In the genomic region with DNA sequence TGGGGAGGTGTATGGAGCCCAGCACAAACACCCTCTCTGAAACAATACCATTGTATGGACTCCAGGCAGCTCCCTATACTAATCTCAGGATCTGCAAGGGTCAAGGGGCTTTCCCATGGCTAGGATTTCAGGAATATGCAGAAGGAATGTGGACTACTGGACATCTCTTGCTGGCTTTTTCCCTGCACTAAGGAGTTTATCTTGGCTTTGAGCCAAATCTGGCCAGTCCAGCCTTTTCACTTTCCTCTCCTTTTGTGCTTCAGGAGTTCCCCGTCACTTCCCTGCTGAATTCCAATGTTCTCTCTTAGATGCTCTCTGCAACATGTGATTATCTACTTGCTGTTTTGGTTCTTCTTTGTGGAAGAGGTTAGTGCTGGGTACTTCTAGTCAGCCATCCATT, we compare ENCODE assay signal across 24 cellular contexts.
A peak's percentile ranks its signal among the peaks of the same experiment; 100 is the strongest.
DNase-seq lines count a peak whose midpoint lies in the region; ATAC-seq and TF ChIP-seq lines count a peak whose summit lies in the region.
"Had no signal": no experiment of that assay in that cellular context is flagged by ENCODE, and none has a peak within 500 bp of the region (broad histone marks: within the 10 kb centered on the region; RNA-seq: fewer than 3 reads in every experiment).

No MANE protein-coding gene starts in this region.

- no peak overlapping the region for H3K27ac ChIP-seq in GM23248
- H3K27ac ChIP-seq in lower lobe of right lung = no peak overlapping the region
- H3K27ac ChIP-seq in colonic mucosa = no peak overlapping the region
- no peak overlapping the region for H3K27ac ChIP-seq in vagina
- H3K27ac ChIP-seq: KMS-11, psoas muscle had no signal

- no peaks in the 10 kb centered on the region for H3K9me2 ChIP-seq in GM23248 (ENCODE audit: insufficient read depth)

- H3K27me3 ChIP-seq in GM23248 (replicated peaks; ENCODE audit: insufficient read depth) (no peaks in the 10 kb centered on the region), lower lobe of right lung (ENCODE audit: low read depth) (no peaks in the 10 kb centered on the region), colonic mucosa (no peaks in the 10 kb centered on the region), vagina (no peaks in the 10 kb centered on the region)

- WGBS in GM23248 (ENCODE audit: low coverage in 1 of 2, low lambda C conversion rate in 2 of 2, missing lambda C conversion rate in 2 of 2), 2 experiments = 50 to 59% methylated on average over 1 of the region's 1 CpG

- no peak for ATAC-seq in lower lobe of right lung
- ATAC-seq in natural killer cell treated with Interleukin-12 subunit alpha and Interleukin-12 subunit beta and Interleukin-15 and Interleukin-18, amount 100 ng/mL, for 72 hours = no peak
- ATAC-seq: left cardiac atrium, psoas muscle had no signal

- no peak overlapping the region for H3K4me3 ChIP-seq in GM23248
- H3K4me3 ChIP-seq in lower lobe of right lung = no peak overlapping the region
- no peak overlapping the region for H3K4me3 ChIP-seq in colonic mucosa
- no peak overlapping the region for H3K4me3 ChIP-seq in vagina
- H3K4me3 ChIP-seq: psoas muscle had no signal

- no peaks in the 10 kb centered on the region for H3K9me3 ChIP-seq in GM23248 (ENCODE audit: low read depth)
- no peaks in the 10 kb centered on the region for H3K9me3 ChIP-seq in lower lobe of right lung
- no peaks in the 10 kb centered on the region for H3K9me3 ChIP-seq in colonic mucosa
- H3K9me3 ChIP-seq in vagina = peaks cover 5% of the 10 kb centered on the region

- intact Hi-C loops in lower lobe of right lung (cut with DNase I) = no loop called here
- intact Hi-C loops in colonic mucosa (cut with DNase I) = no loop called here
- intact Hi-C loops in vagina (cut with DNase I) = no loop called here

- no peaks in the 10 kb centered on the region for H3K4me1 ChIP-seq in GM23248 (ENCODE audit: insufficient read depth)
- no peaks in the 10 kb centered on the region for H3K4me1 ChIP-seq in lower lobe of right lung
- H3K4me1 ChIP-seq in colonic mucosa = no peaks in the 10 kb centered on the region
- no peaks in the 10 kb centered on the region for H3K4me1 ChIP-seq in vagina
- H3K4me1 ChIP-seq: psoas muscle had no signal

- H3K4me3 Mint-ChIP-seq in natural killer cell treated with Interleukin-12 subunit alpha and Interleukin-12 subunit beta and Interleukin-15 and Interleukin-18, amount 100 ng/mL, for 72 hours = no peak overlapping the region
- H3K4me3 Mint-ChIP-seq: activated naive CD4-positive, alpha-beta T cell treated with anti-CD3 and anti-CD28 coated beads, Interleukin-2, amount 50 U/mL, for 24 hours; brain; CD4-positive, CD25-positive, alpha-beta regulatory T cell; dendritic cell treated with granulocyte-macrophage colony-stimulating factor and Interleukin-4, amounts not matched to agents 40 ng/mL and 50 ng/mL, for 4 days; mesothelial cell of epicardium; nephron; type B pancreatic cell had no signal

- DNase-seq in GM23248 (peak; percentile 2), NCI-H226 (peak; percentile 2), dermis blood vessel endothelial cell (peak; percentile 40), kidney tubule cell (ENCODE audit: low spot score) (peak; percentile 68), lower lobe of right lung (no peak), colonic mucosa (no peak), vagina (ENCODE audit: extremely low spot score in 2 of 2) (no peak)
- DNase-seq in natural killer cell treated with Interleukin-12 subunit alpha and Interleukin-12 subunit beta and Interleukin-15 and Interleukin-18, amount 100 ng/mL, for 72 hours (ENCODE audit: low spot score) = no peak
- DNase-seq: activated CD4-positive, alpha-beta T cell treated with anti-CD3 and anti-CD28 coated beads for 4 hours; CD4-positive, CD25-positive, alpha-beta regulatory T cell; DMS79; left cardiac atrium; NCI-H1092 treated with DMSO at 0.1 percent for 48 hours; NCI-H2029 treated with DMSO at 0.1 percent for 48 hours; NCI-H510A treated with DMSO at 0.1 percent for 48 hours; SHP77 treated with DMSO at 0.1 percent for 48 hours had no signal

- H3K4me1 Mint-ChIP-seq in natural killer cell treated with Interleukin-12 subunit alpha and Interleukin-12 subunit beta and Interleukin-15 and Interleukin-18, amount 100 ng/mL, for 72 hours (ENCODE audit: low read depth in 2 of 2) = no peaks in the 10 kb centered on the region
- H3K4me1 Mint-ChIP-seq: activated naive CD4-positive, alpha-beta T cell treated with anti-CD3 and anti-CD28 coated beads, Interleukin-2, amount 50 U/mL, for 24 hours; CD4-positive, CD25-positive, alpha-beta regulatory T cell; nephron had no signal

- no peaks in the 10 kb centered on the region for H3K36me3 ChIP-seq in GM23248 (ENCODE audit: low read depth)
- H3K36me3 ChIP-seq in lower lobe of right lung = no peaks in the 10 kb centered on the region
- no peaks in the 10 kb centered on the region for H3K36me3 ChIP-seq in colonic mucosa
- H3K36me3 ChIP-seq in vagina = no peaks in the 10 kb centered on the region

- H3F3A ChIP-seq in GM23248 (ENCODE audit: insufficient read depth) = no peaks in the 10 kb centered on the region

- TF ChIP-seq CTCF in lower lobe of right lung (IDR thresholded peaks at IDR 0.05) = no peak
- no peak for TF ChIP-seq CTCF in colonic mucosa (IDR thresholded peaks at IDR 0.05)
- TF ChIP-seq CTCF in vagina (IDR thresholded peaks at IDR 0.05) = no peak

- no peaks in the 10 kb centered on the region for H3K36me3 Mint-ChIP-seq in natural killer cell treated with Interleukin-12 subunit alpha and Interleukin-12 subunit beta and Interleukin-15 and Interleukin-18, amount 100 ng/mL, for 72 hours
- H3K36me3 Mint-ChIP-seq: activated naive CD4-positive, alpha-beta T cell treated with anti-CD3 and anti-CD28 coated beads, Interleukin-2, amount 50 U/mL, for 24 hours; CD4-positive, CD25-positive, alpha-beta regulatory T cell; type B pancreatic cell had no signal

- H3K9ac ChIP-seq in GM23248 (no peak overlapping the region), colonic mucosa (ENCODE audit: low read depth in 2 of 2, low read length in 2 of 2) (no peak overlapping the region)
- H3K9ac ChIP-seq: KMS-11 had no signal

- H2AFZ ChIP-seq in GM23248 = no peak overlapping the region

- no peaks in the 10 kb centered on the region for H4K20me1 ChIP-seq in GM23248 (ENCODE audit: insufficient read depth)

- peaks cover 12% of the 10 kb centered on the region for H3K9me3 Mint-ChIP-seq in natural killer cell treated with Interleukin-12 subunit alpha and Interleukin-12 subunit beta and Interleukin-15 and Interleukin-18, amount 100 ng/mL, for 72 hours
- H3K9me3 Mint-ChIP-seq: type B pancreatic cell had no signal

- H3K79me2 ChIP-seq in GM23248 (ENCODE audit: insufficient read depth) = no peaks in the 10 kb centered on the region

- H3K4me2 ChIP-seq in GM23248 (ENCODE audit: unreplicated experiment) = no peak overlapping the region
- H3K4me2 ChIP-seq: KMS-11 had no signal

- H3K27me3 Mint-ChIP-seq in natural killer cell treated with Interleukin-12 subunit alpha and Interleukin-12 subunit beta and Interleukin-15 and Interleukin-18, amount 100 ng/mL, for 72 hours = no peaks in the 10 kb centered on the region
- H3K27me3 Mint-ChIP-seq: activated naive CD4-positive, alpha-beta T cell treated with anti-CD3 and anti-CD28 coated beads, Interleukin-2, amount 50 U/mL, for 24 hours; brain; CD4-positive, CD25-positive, alpha-beta regulatory T cell; dendritic cell treated with granulocyte-macrophage colony-stimulating factor and Interleukin-4, amounts not matched to agents 40 ng/mL and 50 ng/mL, for 4 days; type B pancreatic cell had no signal

- H3K27ac Mint-ChIP-seq in natural killer cell treated with Interleukin-12 subunit alpha and Interleukin-12 subunit beta and Interleukin-15 and Interleukin-18, amount 100 ng/mL, for 72 hours = no peak overlapping the region
- H3K27ac Mint-ChIP-seq: activated naive CD4-positive, alpha-beta T cell treated with anti-CD3 and anti-CD28 coated beads, Interleukin-2, amount 50 U/mL, for 24 hours; brain; dendritic cell treated with granulocyte-macrophage colony-stimulating factor and Interleukin-4, amounts not matched to agents 40 ng/mL and 50 ng/mL, for 4 days; mesothelial cell of epicardium; nephron; type B pancreatic cell had no signal

- no peak for TF ChIP-seq POLR2A in vagina (IDR thresholded peaks at IDR 0.05)

- in situ Hi-C loops in GM23248 (cut with MboI) = no loop called here

Comparison
In these comparisons a context has a peak if more than half of its experiments do, and no peak if none do; other contexts are left out.
1. DNase-seq: peak in GM23248 (single experiment), NCI-H226 (single experiment), dermis blood vessel endothelial cell (single experiment) and kidney tubule cell (single experiment); none in lower lobe of right lung (single experiment), colonic mucosa (single experiment), vagina (0 of 2) and natural killer cell treated with Interleukin-12 subunit alpha and Interleukin-12 subunit beta and Interleukin-15 and Interleukin-18, amount 100 ng/mL, for 72 hours (single experiment).